Comparison of ENCODE assay signal across 8 cellular contexts in the genomic region with DNA sequence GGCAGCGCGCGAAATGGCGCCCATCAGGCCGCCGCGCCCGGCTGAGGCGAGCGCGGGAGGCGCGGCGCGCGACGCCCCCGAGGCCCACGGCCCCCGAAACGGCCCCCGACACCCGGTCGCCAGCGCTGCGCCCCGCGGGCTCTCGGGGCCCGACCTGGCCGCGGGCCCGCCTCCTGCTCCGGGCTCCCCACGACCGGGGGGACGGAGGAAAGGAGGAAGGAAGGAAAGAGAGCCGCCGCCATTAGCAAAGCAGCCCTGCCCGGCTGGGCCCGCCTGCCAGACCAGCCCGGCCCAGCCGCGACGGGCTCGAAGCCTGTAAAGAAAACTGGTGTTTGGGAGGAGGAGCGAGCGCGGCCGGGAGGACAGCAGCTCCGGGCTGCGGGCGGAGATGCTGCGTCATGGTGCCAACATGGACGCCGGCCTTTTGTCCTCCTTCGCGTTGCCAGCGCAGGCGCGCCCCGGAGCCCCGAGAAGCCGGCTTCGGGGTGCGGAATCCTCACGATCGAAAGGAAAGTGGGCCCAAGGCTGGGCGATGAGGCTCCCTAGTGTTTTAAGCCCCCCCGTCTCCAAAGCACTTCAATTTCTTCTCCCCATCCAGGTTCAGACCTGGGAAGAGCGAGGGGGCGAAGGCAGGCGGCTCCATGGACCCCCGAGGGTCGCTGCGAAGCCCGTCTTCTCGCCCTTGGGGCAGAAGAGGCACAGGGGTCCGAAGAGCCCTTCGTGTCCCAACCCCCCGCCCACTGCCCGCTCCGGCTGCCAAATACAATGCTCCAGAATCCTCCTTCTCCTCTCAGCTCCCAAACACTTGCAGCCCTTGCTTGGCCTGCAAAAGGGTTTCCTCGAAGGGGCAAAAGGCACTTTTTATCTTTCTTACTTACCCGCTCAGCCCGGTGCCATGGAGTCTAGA. TPM values are rescaled to one million over a fixed set of nuclear protein-coding genes. Genes with fewer than 3 reads are reported as not detected.
DNase-seq lines count a peak whose midpoint lies in the region; ATAC-seq and TF ChIP-seq lines count a peak whose summit lies in the region.

No MANE protein-coding gene starts in this region.

- dilution Hi-C loops in IMR-90 (cut with HindIII; ENCODE audit: low sequenced_read_pairs, unreplicated experiment): no loop called here

- H3K4me3 ChIP-seq in IMR-90 (ENCODE audit: insufficient read depth, low read depth, low read length) (peak overlapping the region; percentile 52), left ventricle myocardium inferior (peak overlapping the region; percentile 81)

- peak overlapping the region; percentile 100 for H3K23ac ChIP-seq in IMR-90 (ENCODE audit: low read depth, low read length)

- H3K4me3 Mint-ChIP-seq in T-cell: peak overlapping the region; percentile 93 to 98 (median 96)

- peaks cover 30% of the 10 kb centered on the region for H3K4me1 ChIP-seq in IMR-90 (ENCODE audit: control insufficient read depth, insufficient read depth, low read length)
- H3K4me1 ChIP-seq in left ventricle myocardium inferior: peaks cover 78% of the 10 kb centered on the region

- peak overlapping the region; percentile 99 for H2BK5ac ChIP-seq in IMR-90 (ENCODE audit: low read depth, low read length, poor library complexity, severe bottlenecking)

- H3K27me3 Mint-ChIP-seq in T-cell: no peaks in the 10 kb centered on the region

- H2AK9ac ChIP-seq in IMR-90 (replicated peaks; ENCODE audit: low read depth, low read length, poor library complexity): peak overlapping the region; percentile 100

- peak overlapping the region; percentile 99 for H3K4ac ChIP-seq in IMR-90 (ENCODE audit: low read depth, low read length)

- H3K9me3 Mint-ChIP-seq in T-cell: no peaks in the 10 kb centered on the region

- peak overlapping the region; percentile 99 for H3K18ac ChIP-seq in IMR-90 (ENCODE audit: low read depth, low read length)

- peak overlapping the region; percentile 54 for H2AFZ ChIP-seq in IMR-90 (replicated peaks; ENCODE audit: low read length, poor library complexity)

- DNase-seq in Daoy (ENCODE audit: low read depth) (peak; percentile 88), IMR-90 (peak; percentile 83), T-cell (peak; percentile 59 to 79 (median 72)), anterior cingulate cortex (lab: John Stamatoyannopoulos, UW) (peak in 52 of 58 donors; percentile 2 to 82 (median 64)), left ventricle myocardium inferior (peak; percentile 85), pons (ENCODE audit: low spot score) (peak; percentile 60), NCI-H524 treated with DMSO at 0.1 percent for 48 hours (lab: John Stamatoyannopoulos, UW) (no peak)

- in situ Hi-C loops in IMR-90 (cut with MboI; ENCODE audit: low sequenced_read_pairs): no loop called here

- peak overlapping the region; percentile 77; the same call in 2 of the 3 replicates for H2BK15ac ChIP-seq in IMR-90 (ENCODE audit: low read depth, low read length)

- peak; percentile 86 for TF ChIP-seq POLR2A in IMR-90 (IDR thresholded peaks at IDR 0.05; ENCODE audit: low read depth, low read length)

- peak overlapping the region; percentile 96 for H3K4me2 ChIP-seq in IMR-90 (ENCODE audit: low read depth, low read length)

- H3K27ac Mint-ChIP-seq in T-cell: peak overlapping the region; percentile 96 to 98

- TF ChIP-seq CTCF in IMR-90 (conservative IDR thresholded peaks at IDR 0.05; ENCODE audit: low read depth, low read length) (no peak), left ventricle myocardium inferior (IDR thresholded peaks at IDR 0.05; ENCODE audit: borderline replicate concordance) (no peak)

- no peaks in the 10 kb centered on the region for H3K27me3 ChIP-seq in IMR-90 (ENCODE audit: control insufficient read depth, insufficient read depth, low read length)
- no peaks in the 10 kb centered on the region for H3K27me3 ChIP-seq in left ventricle myocardium inferior (ENCODE audit: low read depth)

- H3K9ac ChIP-seq in IMR-90 (ENCODE audit: low read depth, low read length): peak overlapping the region; percentile 93

- CTCF ChIA-PET in IMR-90 (lab: Yijun Ruan, JAX): interaction anchor here (1.0 kb wide), 1 partner anchor 87 kb away, joined by 3 read pairs; a partner anchor contains a TSS
- CTCF ChIA-PET in T-cell (lab: Charles Lee): interaction anchor here (0.7 to 13.1 kb wide), 5 partner anchors 5 to 248 kb away, joined by 3 to 344 read pairs (median 6); a partner anchor contains a TSS

- peak overlapping the region; percentile 100 for H3K14ac ChIP-seq in IMR-90 (replicated peaks; ENCODE audit: low read depth, low read length)

- peak overlapping the region; percentile 99 for H4K91ac ChIP-seq in IMR-90 (ENCODE audit: insufficient read depth, low read depth, low read length)

- peak overlapping the region; percentile 100 for H4K5ac ChIP-seq in IMR-90 (ENCODE audit: low read depth, low read length)

- TF ChIP-seq RAD21 in IMR-90 (IDR thresholded peaks at IDR 0.05; ENCODE audit: low read length): no peak

- H3K79me1 ChIP-seq in IMR-90 (ENCODE audit: low read depth in 1 of 2, low read length in 2 of 2): peaks cover 6 to 43% of the 10 kb centered on the region in 2 experiments; a peak in 3 of 4 replicates

- peaks cover 29 to 46% (median 38%) of the 10 kb centered on the region in 3 donors for H3K4me1 Mint-ChIP-seq in T-cell

- H2BK20ac ChIP-seq in IMR-90 (ENCODE audit: low read depth, low read length): peak overlapping the region; percentile 4; the same call in 1 of the 2 replicates

- BruUV-seq in IMR-90 (replicated peaks; lab: Mats Ljungman, UMichigan): no TSS peak

- H3K36me3 ChIP-seq in IMR-90 (ENCODE audit: control insufficient read depth, insufficient read depth, low read length) (peaks cover 6% of the 10 kb centered on the region), left ventricle myocardium inferior (peaks cover 3% of the 10 kb centered on the region)

- peaks cover 15% of the 10 kb centered on the region for H4K20me1 ChIP-seq in IMR-90 (ENCODE audit: insufficient read depth, low read length)

- POLR2A ChIA-PET in IMR-90 (lab: Charles Lee; ENCODE audit: unreplicated experiment): interaction anchor here (0.6 to 3.4 kb wide), 5 partner anchors 10 to 684 kb away, joined by 3 to 20 read pairs (median 11); no protein-coding TSS in a partner anchor
- POLR2A ChIA-PET in T-cell (lab: Charles Lee): interaction anchor here in 1 of 2 donors (0.6 to 2.0 kb wide), 4 partner anchors 11 to 425 kb away, joined by 3 to 11 read pairs (median 4); no protein-coding TSS in a partner anchor

- intact Hi-C loops in IMR-90 (cut with micrococcal nuclease) (no loop called here), left ventricle myocardium inferior (cut with micrococcal nuclease) (no loop called here)

- ATAC-seq in IMR-90 (ENCODE audit: low read depth): peak; percentile 5
- peak in 3 of 4 experiments; percentile 6 to 10 (median 9) for ATAC-seq in T-cell (replicated peaks in 1 of 4)
- ATAC-seq in HG02763 (IDR thresholded peaks at IDR 0.05; ENCODE audit: unreplicated experiment): no peak

- H3K27ac ChIP-seq in IMR-90 (ENCODE audit: insufficient read depth, low read length): peak overlapping the region; percentile 97
- peak overlapping the region; percentile 100 for H3K27ac ChIP-seq in left ventricle myocardium inferior (replicated peaks)

- peaks cover 4% of the 10 kb centered on the region; the same call in 1 of the 2 replicates for H3K9me1 ChIP-seq in IMR-90 (ENCODE audit: insufficient read depth, low read length)

- H2AK5ac ChIP-seq in IMR-90 (ENCODE audit: low read depth, low read length): peak overlapping the region; percentile 87

- 0% methylated on average over 9 of the region's 86 CpGs; no CpG with 5 or more reads in 1 of the 2 experiments for WGBS in IMR-90 (ENCODE audit: extremely low coverage in 2 of 2, insufficient read length in 1 of 2), 2 experiments

- no peaks in the 10 kb centered on the region for H3K9me3 ChIP-seq in IMR-90 (ENCODE audit: control insufficient read depth, insufficient read depth, low read length)
- H3K9me3 ChIP-seq in left ventricle myocardium inferior (replicated peaks): no peaks in the 10 kb centered on the region

- H4K8ac ChIP-seq in IMR-90 (ENCODE audit: low read depth in 2 of 2, low read length in 2 of 2): peak overlapping the region; percentile 93 to 99

- peaks cover 23% of the 10 kb centered on the region for H3K36me3 Mint-ChIP-seq in T-cell

- peak overlapping the region; percentile 99 for H3K56ac ChIP-seq in IMR-90 (ENCODE audit: extremely low read depth, insufficient read depth, low read length)

- peak overlapping the region; percentile 88 for H2BK120ac ChIP-seq in IMR-90 (ENCODE audit: low read depth, low read length)

TF ChIP-seq in IMR-90, 13 proteins besides CTCF, POLR2A, EP300 and RAD21:
- TF ChIP-seq SMC3 (IDR thresholded peaks at IDR 0.05; ENCODE audit: low read depth, low read length) (no peak), NFE2L2 (IDR thresholded peaks at IDR 0.05; ENCODE audit: low read depth, low read length) (peak; percentile 90), MAFK (IDR thresholded peaks at IDR 0.05; ENCODE audit: low read depth, low read length) (peak; percentile 44; the same call in 1 of the 2 replicates)

RNA-seq across cellular contexts. Expression of a gene that starts 2.9 kb away (rescaled TPM):
- 2.3 and 2.6 TPM in 2 replicates for total RNA-seq in Daoy (2014; rRNA removed; shearing (Covaris generic))
- total RNA-seq in IMR-90 (2012; rRNA removed) (0.83 and 0.90 TPM in 2 replicates), T-cell (100 to 1,000 TPM in 1 of 5 donors, 10 to 100 TPM in 4; 87.7 to 106 (median 96.0) TPM), left ventricle myocardium inferior (7.9 TPM)
- 5.1 and 5.5 TPM in 2 replicates for polyA plus RNA-seq in IMR-90 (2012; rRNA removed)
- polyA plus RNA-seq in IMR-90 (2012; cell fraction: cytosol; rRNA removed): 3.1 and 3.5 TPM in 2 replicates
- 14.8 and 15.1 TPM in 2 replicates for polyA plus RNA-seq in IMR-90 (2012; cell fraction: nucleus; rRNA removed; ENCODE audit: low replicate concordance)

RNA-seq across cellular contexts. Expression of a gene that starts 7.5 kb away (rescaled TPM):
- total RNA-seq in Daoy (2014; rRNA removed; shearing (Covaris generic)): 16.1 and 19.1 TPM in 2 replicates
- total RNA-seq in IMR-90 (2012; rRNA removed): 3.0 and 3.9 TPM in 2 replicates
- polyA plus RNA-seq in IMR-90 (2012; rRNA removed): 5.1 and 5.3 TPM in 2 replicates
- polyA plus RNA-seq in IMR-90 (2012; cell fraction: cytosol; rRNA removed): 4.7 and 7.8 TPM in 2 replicates
- polyA plus RNA-seq in IMR-90 (2012; cell fraction: nucleus; rRNA removed; ENCODE audit: low replicate concordance): 14.0 and 15.7 TPM in 2 replicates
- total RNA-seq in T-cell: 100 to 1,000 TPM; 137 to 158 (median 145) TPM
- 44.3 TPM for total RNA-seq in left ventricle myocardium inferior

RNA-seq across cellular contexts. Expression of a gene that starts 57.7 kb away (rescaled TPM):
- total RNA-seq in Daoy (2014; rRNA removed; shearing (Covaris generic)): not detected in 2 replicates
- 0.18 TPM in 1 of 2 replicates, not detected in the other for total RNA-seq in IMR-90 (2012; rRNA removed)
- 0.14 and 0.15 TPM in 2 replicates for polyA plus RNA-seq in IMR-90 (2012; rRNA removed)
- 0.08 and 0.13 TPM in 2 replicates for polyA plus RNA-seq in IMR-90 (2012; cell fraction: cytosol; rRNA removed)
- 0.38 and 0.45 TPM in 2 replicates for polyA plus RNA-seq in IMR-90 (2012; cell fraction: nucleus; rRNA removed; ENCODE audit: low replicate concordance)
- under 1 TPM in 3 of 5 donors, not detected in 2; 0.39 to 0.92 (median 0.58) TPM for total RNA-seq in T-cell
- 1.3 TPM for total RNA-seq in left ventricle myocardium inferior
